In genomic region chr11:6387811-6388599, GRCh38 we compare ENCODE assay signal across 1 cellular context.
TF ChIP-seq lines count a peak whose summit lies in the region.

No MANE protein-coding gene starts in this region.

TF ChIP-seq in HepG2, 621 proteins besides CTCF, POLR2A, EP300 and RAD21 (continued from another document):
- TF ChIP-seq FOXA3 (CRISPR knock-in tag; IDR thresholded peaks at IDR 0.05) = peak; percentile 74
- TF ChIP-seq SMAD1 (CRISPR knock-in tag; IDR thresholded peaks at IDR 0.05; ENCODE audit: borderline replicate concordance, low read depth) = no peak
- TF ChIP-seq AKAP8 (CRISPR knock-in tag; IDR thresholded peaks at IDR 0.05) = no peak
- TF ChIP-seq ZNF335 (CRISPR knock-in tag; IDR thresholded peaks at IDR 0.05) = no peak
